ENCODE assay signal across 1 cellular context in the genomic region with DNA sequence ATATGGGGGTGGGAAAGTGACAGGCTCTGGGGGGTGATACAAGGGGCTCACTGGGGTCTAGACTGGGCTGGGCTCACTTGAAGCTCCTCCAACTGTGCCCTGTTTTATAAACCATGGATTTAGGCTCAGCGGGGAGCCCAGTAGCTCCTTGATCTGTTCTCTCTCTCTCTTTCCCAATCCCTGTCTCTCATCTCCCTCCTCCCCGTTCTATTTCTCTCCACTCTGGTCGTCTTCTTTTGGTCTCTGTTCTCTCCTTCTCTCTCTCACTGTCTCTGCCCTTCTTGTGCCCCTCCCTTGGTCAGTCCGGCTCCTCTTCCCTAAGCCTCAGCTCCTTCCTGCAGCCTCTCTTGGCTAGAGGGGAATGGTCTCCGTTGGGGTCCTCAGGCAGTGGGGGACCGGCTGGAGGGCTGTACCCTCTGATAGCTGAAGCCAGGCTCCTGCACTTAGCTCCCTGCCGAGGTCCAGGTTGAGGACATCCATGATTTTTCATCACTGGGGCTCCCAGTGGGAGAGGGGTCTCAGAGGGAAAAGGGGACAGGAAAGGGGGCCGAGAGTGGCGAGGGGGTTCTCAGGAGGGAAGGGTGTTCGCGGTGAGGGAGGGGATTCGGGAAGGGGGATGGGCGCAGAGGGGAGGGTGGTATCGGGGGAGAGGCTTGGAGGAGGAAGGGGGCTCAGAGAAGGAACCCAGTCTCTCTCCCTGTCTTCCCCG.
TF ChIP-seq lines count a peak whose summit lies in the region.

No MANE protein-coding gene starts in this region.

TF ChIP-seq in A549, 52 proteins besides CTCF, POLR2A, EP300 and RAD21 (continued from another document):
- TF ChIP-seq, protein P1, sequence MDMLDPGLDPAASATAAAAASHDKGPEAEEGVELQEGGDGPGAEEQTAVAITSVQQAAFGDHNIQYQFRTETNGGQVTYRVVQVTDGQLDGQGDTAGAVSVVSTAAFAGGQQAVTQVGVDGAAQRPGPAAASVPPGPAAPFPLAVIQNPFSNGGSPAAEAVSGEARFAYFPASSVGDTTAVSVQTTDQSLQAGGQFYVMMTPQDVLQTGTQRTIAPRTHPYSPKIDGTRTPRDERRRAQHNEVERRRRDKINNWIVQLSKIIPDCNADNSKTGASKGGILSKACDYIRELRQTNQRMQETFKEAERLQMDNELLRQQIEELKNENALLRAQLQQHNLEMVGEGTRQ (IDR thresholded peaks at IDR 0.05) = no peak
TF ChIP-seq in A549: peak in this region for 0.
